8 cellular contexts compared by ENCODE assay signal in the genomic region with DNA sequence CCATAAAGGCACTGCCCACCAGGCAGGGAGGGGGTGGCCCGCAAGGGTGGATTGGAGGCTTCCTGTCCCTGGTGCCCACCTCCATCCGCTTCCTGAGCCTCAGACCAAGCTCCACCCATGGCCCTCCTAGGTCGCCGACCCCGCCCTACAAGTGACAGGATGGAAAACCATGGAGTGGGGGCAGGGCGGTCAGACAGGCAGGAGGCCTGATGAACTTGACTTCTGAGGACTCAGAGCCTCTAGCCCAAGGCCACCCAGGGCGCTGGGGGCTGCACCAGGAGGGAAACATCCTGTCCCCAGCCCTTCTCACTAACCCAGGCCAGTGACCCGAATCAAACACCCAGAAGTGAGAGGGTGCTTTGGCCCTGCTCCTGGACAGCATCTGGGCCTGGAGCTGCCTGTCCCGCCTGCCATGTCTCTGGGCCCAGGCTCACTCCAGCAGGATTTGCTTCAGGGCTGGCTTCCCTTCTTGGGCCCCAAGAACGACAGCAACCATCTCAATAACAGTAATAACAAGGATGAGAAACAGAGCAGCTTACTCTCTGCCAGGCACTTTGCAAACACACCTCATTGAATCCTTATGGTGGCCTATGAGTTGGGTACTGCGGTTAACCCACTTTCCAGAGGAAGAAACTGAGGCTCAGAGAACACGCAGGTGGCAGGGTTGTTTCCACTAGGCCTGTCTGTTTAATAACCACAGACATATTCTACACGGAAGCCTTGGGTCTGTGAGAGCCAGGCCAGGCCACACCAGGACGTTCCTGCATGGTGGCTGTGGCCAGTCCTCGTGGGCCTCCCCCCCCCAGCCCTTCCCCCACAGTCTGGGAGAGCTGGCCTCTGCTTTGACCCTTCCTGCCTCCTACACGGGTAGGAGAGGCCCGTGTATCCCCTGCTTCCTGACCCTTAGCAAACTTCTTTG. TPM values are rescaled to one million over a fixed set of nuclear protein-coding genes. Genes with fewer than 3 reads are reported as not detected.
DNase-seq lines count a peak whose midpoint lies in the region; ATAC-seq and TF ChIP-seq lines count a peak whose summit lies in the region.

No MANE protein-coding gene starts in this region.

- no peaks in the 10 kb centered on the region for H3F3A ChIP-seq in smooth muscle cell (ENCODE audit: low read depth)

- H3K36me3 ChIP-seq in ovary, result no peaks in the 10 kb centered on the region
- peaks cover 10% of the 10 kb centered on the region for H3K36me3 ChIP-seq in upper lobe of right lung
- H3K36me3 ChIP-seq in smooth muscle cell (ENCODE audit: low read depth), result no peaks in the 10 kb centered on the region

- H3K27ac ChIP-seq in epithelial cell of prostate (peak overlapping the region; percentile 44), ovary (peak overlapping the region; percentile 13 to 86), upper lobe of right lung (peak overlapping the region; percentile 90), smooth muscle cell (ENCODE audit: low read depth) (no peak overlapping the region)

- no peaks in the 10 kb centered on the region for H3K27me3 ChIP-seq in ovary
- H3K27me3 ChIP-seq in upper lobe of right lung, result no peaks in the 10 kb centered on the region
- no peaks in the 10 kb centered on the region for H3K27me3 ChIP-seq in smooth muscle cell (ENCODE audit: low read depth)

- no peak overlapping the region for H3K4me2 ChIP-seq in smooth muscle cell

- no peak for TF ChIP-seq POLR2A in ovary (IDR thresholded peaks at IDR 0.05)

- H3K4me1 ChIP-seq in ovary (ENCODE audit: insufficient read depth), result peaks cover 27% of the 10 kb centered on the region
- peaks cover 80% of the 10 kb centered on the region for H3K4me1 ChIP-seq in upper lobe of right lung
- H3K4me1 ChIP-seq in smooth muscle cell (ENCODE audit: low read depth), result peaks cover 12% of the 10 kb centered on the region

- no peak overlapping the region for H3K4me3 ChIP-seq in ovary
- H3K4me3 ChIP-seq in upper lobe of right lung, result peak overlapping the region; percentile 31
- no peak overlapping the region for H3K4me3 ChIP-seq in smooth muscle cell

- H3K9me3 ChIP-seq in ovary (no peaks in the 10 kb centered on the region), upper lobe of right lung (no peaks in the 10 kb centered on the region), smooth muscle cell (replicated peaks; ENCODE audit: low read depth) (no peaks in the 10 kb centered on the region)

- no peak for TF ChIP-seq EP300 in ovary (IDR thresholded peaks at IDR 0.05)

- no peaks in the 10 kb centered on the region for H3K79me2 ChIP-seq in smooth muscle cell (ENCODE audit: low read depth)

- intact Hi-C loops in ovary (cut with DNase I), result no loop called here
- intact Hi-C loops in upper lobe of right lung (cut with DNase I), result no loop called here

- DNase-seq in A172 (ENCODE audit: low spot score), result peak; percentile 57
- peak; percentile 56 to 62 for DNase-seq in activated CD4-positive, alpha-beta T cell treated with anti-CD3 and anti-CD28 coated beads for 4 hours
- DNase-seq in epithelial cell of prostate (ENCODE audit: low read depth, low spot score), result no peak
- DNase-seq in ovary, result peak; percentile 53 to 75 (median 71)
- DNase-seq in upper lobe of right lung, result peak; percentile 90
- no peak for DNase-seq in smooth muscle cell (lab: John Stamatoyannopoulos, UW; ENCODE audit: unreplicated experiment)

- peak; percentile 22 for ATAC-seq in HG03097 (IDR thresholded peaks at IDR 0.05; ENCODE audit: low FRiP score, unreplicated experiment)
- ATAC-seq in upper lobe of right lung, result peak; percentile 58
- no peak for ATAC-seq in HG03439 (IDR thresholded peaks at IDR 0.05; ENCODE audit: unreplicated experiment)

- WGBS in ovary, 3 donors, result 36 to 44% (median 40%) methylated on average over 17 of the region's 17 CpGs
- WGBS in smooth muscle cell (ENCODE audit: low lambda C conversion rate), result 43% methylated on average over 17 of the region's 17 CpGs

- TF ChIP-seq CTCF in ovary (IDR thresholded peaks at IDR 0.05) (no peak), upper lobe of right lung (IDR thresholded peaks at IDR 0.05) (no peak), smooth muscle cell (IDR thresholded peaks at IDR 0.05; ENCODE audit: borderline replicate concordance, insufficient read depth, poor library complexity, severe bottlenecking) (no peak)

- no peaks in the 10 kb centered on the region for H4K20me1 ChIP-seq in smooth muscle cell (ENCODE audit: low read depth)

- H3K9ac ChIP-seq in smooth muscle cell (ENCODE audit: low read depth), result no peak overlapping the region

- H2AFZ ChIP-seq in smooth muscle cell (ENCODE audit: low read depth), result no peak overlapping the region

RNA-seq across cellular contexts. Expression of a gene that starts 4.4 kb away (rescaled TPM):
- total RNA-seq in A172 (2014; rRNA removed; shearing (Covaris generic)), result 40.6 and 61.6 TPM in 2 replicates
- total RNA-seq in ovary (100 to 1,000 TPM in 5 of 7 donors, 10 to 100 TPM in 2; 58.5 to 141 (median 111) TPM), upper lobe of right lung (94.7 TPM), smooth muscle cell (34.3 and 36.4 TPM in 2 replicates)
- polyA plus RNA-seq in ovary (100 to 1,000 TPM in 1 of 2 donors, 10 to 100 TPM in 1; 52.5 to 145 TPM), smooth muscle cell (48.8 and 65.8 TPM in 2 replicates)

RNA-seq across cellular contexts. Expression of a gene that starts 13.0 kb away (rescaled TPM):
- 32.7 and 38.3 TPM in 2 replicates for total RNA-seq in A172 (2014; rRNA removed; shearing (Covaris generic))
- total RNA-seq in ovary (10 to 100 TPM; 29.5 to 58.4 (median 46.4) TPM), upper lobe of right lung (58.8 TPM), smooth muscle cell (5.3 and 22.5 TPM in 2 replicates)
- polyA plus RNA-seq in ovary (10 to 100 TPM in 1 of 2 donors, 1 to 10 TPM in 1; 2.2 to 34.0 TPM), smooth muscle cell (12.1 and 13.6 TPM in 2 replicates)

RNA-seq across cellular contexts. Expression of a gene that starts 26.3 kb away (rescaled TPM):
- 151 and 173 TPM in 2 replicates for total RNA-seq in A172 (2014; rRNA removed; shearing (Covaris generic))
- 100 to 1,000 TPM in 6 of 7 donors, 10 to 100 TPM in 1; 30.9 to 174 (median 151) TPM for total RNA-seq in ovary
- polyA plus RNA-seq in ovary, result 10 to 100 TPM; 37.7 to 87.4 TPM
- total RNA-seq in upper lobe of right lung, result 158 TPM
- total RNA-seq in smooth muscle cell, result 22.2 and 52.4 TPM in 2 replicates
- polyA plus RNA-seq in smooth muscle cell, result 97.8 and 115 TPM in 2 replicates

RNA-seq across cellular contexts. Expression of a gene that starts 26.8 kb away (rescaled TPM):
- total RNA-seq in A172 (2014; rRNA removed; shearing (Covaris generic)), result 1.6 and 3.4 TPM in 2 replicates
- total RNA-seq in ovary, result 1 to 10 TPM in 6 of 7 donors, under 1 TPM in 1; 0.48 to 4.0 (median 2.0) TPM
- under 1 TPM; 0.10 to 0.35 TPM for polyA plus RNA-seq in ovary
- 3.5 TPM for total RNA-seq in upper lobe of right lung
- 1.1 and 9.2 TPM in 2 replicates for total RNA-seq in smooth muscle cell
- 2.7 and 9.7 TPM in 2 replicates for polyA plus RNA-seq in smooth muscle cell

RNA-seq across cellular contexts. Expression of a gene that starts 33.8 kb away (rescaled TPM):
- 49.7 and 50.5 TPM in 2 replicates for total RNA-seq in A172 (2014; rRNA removed; shearing (Covaris generic))
- total RNA-seq in ovary (10 to 100 TPM; 10.6 to 37.1 (median 27.8) TPM), upper lobe of right lung (37.1 TPM), smooth muscle cell (23.6 and 26.0 TPM in 2 replicates)
- polyA plus RNA-seq in ovary (10 to 100 TPM; 22.7 to 27.2 TPM), smooth muscle cell (68.5 and 72.8 TPM in 2 replicates)

Comparison
In these comparisons a context has a peak if more than half of its experiments do, and no peak if none do; other contexts are left out.
1. DNase-seq: peak in A172 (single experiment), activated CD4-positive, alpha-beta T cell treated with anti-CD3 and anti-CD28 coated beads for 4 hours (2 of 2), ovary (5 of 5) and upper lobe of right lung (single experiment); none in epithelial cell of prostate (single experiment) and smooth muscle cell (single experiment).